22 cellular contexts compared by ENCODE assay signal in genomic region chr13:110478405-110479214, GRCh38.
DNase-seq lines count a peak whose midpoint lies in the region; ATAC-seq, FAIRE-seq and TF ChIP-seq lines count a peak whose summit lies in the region.
"Had no signal": no experiment of that assay in that cellular context is flagged by ENCODE, and none has a peak within 500 bp of the region (broad histone marks: within the 10 kb centered on the region; RNA-seq: fewer than 3 reads in every experiment).

No MANE protein-coding gene starts in this region.

- H2AK5ac ChIP-seq in H9 (ENCODE audit: insufficient read length, low read length) (no peak overlapping the region), mesenchymal stem cell (ENCODE audit: low read length, severe bottlenecking) (no peak overlapping the region)

- H3K4me1 Mint-ChIP-seq in H9 (peaks cover 6 to 7% of the 10 kb centered on the region in 2 experiments), astrocyte (ENCODE audit: low read depth, unreplicated experiment) (peaks cover 6% of the 10 kb centered on the region)
- peaks cover 14 to 43% of the 10 kb centered on the region in 2 donors for H3K4me1 Mint-ChIP-seq in stimulated activated naive B cell treated with anti-CD40 and anti-IgM and Interleukin-4, amounts not matched to agents 10 μg/mL and 1 μg/mL and 100 μg/mL, for 72 hours
- H3K4me1 Mint-ChIP-seq: activated naive CD4-positive, alpha-beta T cell treated with anti-CD3 and anti-CD28 coated beads, Interleukin-2, amount 50 U/mL, for 24 hours; CD4-positive, CD25-positive, alpha-beta regulatory T cell; central memory CD8-positive, alpha-beta T cell had no signal

- TF ChIP-seq POLR2A in spleen (IDR thresholded peaks at IDR 0.05): no peak

- H3K27me3 Mint-ChIP-seq in H9 (ENCODE audit: low read depth): no peaks in the 10 kb centered on the region
- no peaks in the 10 kb centered on the region for H3K27me3 Mint-ChIP-seq in astrocyte (ENCODE audit: low read depth, unreplicated experiment)
- peaks cover 27 to 36% of the 10 kb centered on the region in 2 donors for H3K27me3 Mint-ChIP-seq in stimulated activated naive B cell treated with anti-CD40 and anti-IgM and Interleukin-4, amounts not matched to agents 10 μg/mL and 1 μg/mL and 100 μg/mL, for 72 hours

- no peak overlapping the region for H3K18ac ChIP-seq in H9 (ENCODE audit: insufficient read length, low read depth, low read length)
- no peak overlapping the region for H3K18ac ChIP-seq in mesenchymal stem cell (ENCODE audit: low read depth in 1 of 2, low read length in 2 of 2)

- FAIRE-seq in astrocyte (lab: Jason Lieb, UNC) (no peak), frontal cortex (lab: Jason Lieb, UNC) (no peak)

- H3K4me2 ChIP-seq in H9 (ENCODE audit: insufficient read depth, insufficient read length, low read length) (no peak overlapping the region), astrocyte (ENCODE audit: low read length) (no peak overlapping the region), mesenchymal stem cell (ENCODE audit: low read length, poor library complexity, severe bottlenecking) (no peak overlapping the region)

- H3K23ac ChIP-seq in H9 (ENCODE audit: insufficient read length, low read depth, low read length) (no peak overlapping the region), mesenchymal stem cell (ENCODE audit: low read length in 2 of 2) (no peak overlapping the region)

- no peaks in the 10 kb centered on the region for H3K79me2 ChIP-seq in H9 (ENCODE audit: insufficient read depth, low read length)
- H3K79me2 ChIP-seq in astrocyte (ENCODE audit: insufficient read depth, low read length): no peaks in the 10 kb centered on the region

- H2BK120ac ChIP-seq in H9 (ENCODE audit: low read depth, low read length, poor library complexity, severe bottlenecking) (no peak overlapping the region), mesenchymal stem cell (ENCODE audit: low read depth, low read length) (no peak overlapping the region)

- ATAC-seq in stimulated activated naive B cell treated with anti-CD40 and anti-IgM and Interleukin-4, amounts not matched to agents 10 μg/mL and 1 μg/mL and 100 μg/mL, for 72 hours (replicated peaks): no peak
- ATAC-seq: PC-3 had no signal

- H3K36me3 ChIP-seq in astrocyte (ENCODE audit: insufficient read depth, low read length) (peaks cover 60% of the 10 kb centered on the region), mesenchymal stem cell (ENCODE audit: control insufficient read depth in 1 of 2, insufficient read depth in 2 of 2, low read depth in 1 of 2, low read length in 2 of 2) (peaks cover 57 to 87% of the 10 kb centered on the region in 2 experiments), spleen (peaks cover 0 to 83% (median 13%) of the 10 kb centered on the region in 6 donors)

- no peak overlapping the region for H3K9ac ChIP-seq in H9 (ENCODE audit: extremely low read depth, insufficient read length, low read length)
- H3K9ac ChIP-seq in astrocyte (ENCODE audit: low read length): no peak overlapping the region
- H3K9ac ChIP-seq in mesenchymal stem cell (ENCODE audit: low read length): no peak overlapping the region

- intact Hi-C loops in spleen (cut with DNase I; ENCODE audit: low total_unique reads): no loop called here

- DNase-seq in H9 (no peak), astrocyte (ENCODE audit: low read depth) (no peak), mesenchymal stem cell (no peak), frontal cortex (ENCODE audit: low spot score in 2 of 2) (no peak), NCI-H524 treated with DMSO at 0.1 percent for 48 hours (lab: John Stamatoyannopoulos, UW) (no peak), spleen (no peak), SHP77 treated with DMSO at 0.1 percent for 48 hours (lab: John Stamatoyannopoulos, UW) (no peak)
- DNase-seq in stimulated activated naive B cell treated with anti-CD40 and anti-IgM and Interleukin-4, amounts not matched to agents 10 μg/mL and 1 μg/mL and 100 μg/mL, for 72 hours: no peak
- DNase-seq: activated CD4-positive, alpha-beta T cell treated with anti-CD3 and anti-CD28 coated beads for 48 hours; anterior cingulate cortex; CD4-positive, CD25-positive, alpha-beta regulatory T cell; effector CD4-positive, alpha-beta T cell; GOT3; IMR-90; islet precursor cell; NCI-H1694 treated with DMSO at 0.1 percent for 48 hours; PC-3; stimulated activated CD4-positive, alpha-beta T cell treated with anti-CD3 and anti-CD28 coated beads, Interleukin-12 subunit alpha, Interleukin-12 subunit beta, amount 100 ng/mL, for 4 hours; stimulated activated CD4-positive, alpha-beta T cell treated with anti-CD3 and anti-CD28 coated beads, Interleukin-4, amount 100 ng/mL, for 4 hours had no signal

- WGBS in H9 (ENCODE audit: extremely low coverage, insufficient read length, low lambda C conversion rate): no CpG with 5 or more reads among the region's 16 CpGs
- WGBS in mesenchymal stem cell: 97% methylated on average over 15 of the region's 16 CpGs
- WGBS in spleen, 5 donors: 82 to 94% (median 87%) methylated on average over 10 to 16 of the region's 16 CpGs

- no peak overlapping the region for H3K4me3 ChIP-seq in astrocyte (ENCODE audit: insufficient read depth, low read depth, low read length)
- H3K4me3 ChIP-seq in mesenchymal stem cell (ENCODE audit: insufficient read depth in 1 of 2, low read depth in 1 of 2, low read length in 2 of 2): no peak overlapping the region
- H3K4me3 ChIP-seq in spleen: no peak overlapping the region

- H4K91ac ChIP-seq in H9 (ENCODE audit: insufficient read length, low read depth, low read length): peak overlapping the region; percentile 30
- no peak overlapping the region for H4K91ac ChIP-seq in mesenchymal stem cell (ENCODE audit: low read length)

- H3K4me3 Mint-ChIP-seq in H9 (no peak overlapping the region), astrocyte (ENCODE audit: unreplicated experiment) (no peak overlapping the region)
- no peak overlapping the region for H3K4me3 Mint-ChIP-seq in stimulated activated naive B cell treated with anti-CD40 and anti-IgM and Interleukin-4, amounts not matched to agents 10 μg/mL and 1 μg/mL and 100 μg/mL, for 72 hours
- H3K4me3 Mint-ChIP-seq: activated naive CD4-positive, alpha-beta T cell treated with anti-CD3 and anti-CD28 coated beads, Interleukin-2, amount 50 U/mL, for 24 hours; CD4-positive, CD25-positive, alpha-beta regulatory T cell; central memory CD8-positive, alpha-beta T cell had no signal

- H2BK5ac ChIP-seq in H9 (ENCODE audit: insufficient read length, low read length) (no peak overlapping the region), mesenchymal stem cell (ENCODE audit: low read depth, low read length, poor library complexity, severe bottlenecking) (no peak overlapping the region)

- H2AFZ ChIP-seq in H9 (ENCODE audit: low read length) (no peak overlapping the region), astrocyte (ENCODE audit: low read depth, low read length) (no peak overlapping the region), mesenchymal stem cell (ENCODE audit: low read depth, low read length) (no peak overlapping the region)

- H3K27me3 ChIP-seq in H9 (ENCODE audit: insufficient read depth, low read length) (no peaks in the 10 kb centered on the region), astrocyte (ENCODE audit: insufficient read depth, low read length) (no peaks in the 10 kb centered on the region), mesenchymal stem cell (ENCODE audit: control insufficient read depth in 1 of 2, insufficient read depth in 1 of 2, low read length in 2 of 2) (no peaks in the 10 kb centered on the region), spleen (replicated peaks in 1 of 7) (no peaks in the 10 kb centered on the region)

- H2BK20ac ChIP-seq in H9 (ENCODE audit: low read depth, low read length, poor library complexity, severe bottlenecking): no peak overlapping the region

- H3K4me1 ChIP-seq in H9 (ENCODE audit: insufficient read depth, low read length) (no peaks in the 10 kb centered on the region), astrocyte (ENCODE audit: insufficient read depth, low read length) (no peaks in the 10 kb centered on the region), mesenchymal stem cell (ENCODE audit: control insufficient read depth, insufficient read depth, low read depth, low read length) (peaks cover 9% of the 10 kb centered on the region), spleen (peaks cover 0 to 5% (median 2%) of the 10 kb centered on the region in 6 donors)

- H3K4ac ChIP-seq in H9 (ENCODE audit: low read depth, low read length) (no peak overlapping the region), mesenchymal stem cell (ENCODE audit: low read depth in 1 of 2, low read length in 2 of 2) (no peak overlapping the region)

- H3K36me3 Mint-ChIP-seq in H9 (ENCODE audit: insufficient read depth in 1 of 3, low read depth in 3 of 3) (peaks cover 20 to 50% (median 40%) of the 10 kb centered on the region in 3 experiments), astrocyte (ENCODE audit: low read depth, unreplicated experiment) (peaks cover 50% of the 10 kb centered on the region)
- peaks cover 0 to 2% of the 10 kb centered on the region in 2 donors for H3K36me3 Mint-ChIP-seq in stimulated activated naive B cell treated with anti-CD40 and anti-IgM and Interleukin-4, amounts not matched to agents 10 μg/mL and 1 μg/mL and 100 μg/mL, for 72 hours
- H3K36me3 Mint-ChIP-seq: activated naive CD4-positive, alpha-beta T cell treated with anti-CD3 and anti-CD28 coated beads, Interleukin-2, amount 50 U/mL, for 24 hours; CD4-positive, CD25-positive, alpha-beta regulatory T cell had no signal

- no peaks in the 10 kb centered on the region for H3K79me1 ChIP-seq in H9 (ENCODE audit: insufficient read depth, low read depth, low read length, poor library complexity, severe bottlenecking)
- H3K79me1 ChIP-seq in mesenchymal stem cell (replicated peaks; ENCODE audit: low read length, poor library complexity, severe bottlenecking): peaks cover 8% of the 10 kb centered on the region

- no peak overlapping the region for H3K56ac ChIP-seq in H9 (ENCODE audit: insufficient read length, low read depth, low read length)

- H4K20me1 ChIP-seq in H9 (ENCODE audit: control insufficient read depth, insufficient read depth, insufficient read length) (no peaks in the 10 kb centered on the region), astrocyte (ENCODE audit: insufficient read depth, low read length) (peaks cover 68% of the 10 kb centered on the region)

- H4K8ac ChIP-seq in H9 (replicated peaks; ENCODE audit: insufficient read length, low read depth, low read length) (no peak overlapping the region), mesenchymal stem cell (ENCODE audit: low read length) (peak overlapping the region; percentile 35)

- no peak overlapping the region for H4K5ac ChIP-seq in H9 (ENCODE audit: insufficient read length, low read depth, low read length)

- no peak overlapping the region for H3K27ac ChIP-seq in H9 (ENCODE audit: insufficient read length, low read depth, low read length)
- H3K27ac ChIP-seq in astrocyte (ENCODE audit: low read depth, low read length): no peak overlapping the region
- no peak overlapping the region for H3K27ac ChIP-seq in mesenchymal stem cell (ENCODE audit: low read length, poor library complexity, severe bottlenecking)
- peak overlapping the region in 1 of 8 donors; percentile 20 for H3K27ac ChIP-seq in spleen
- H3K27ac ChIP-seq: HL-60 had no signal

- no peak overlapping the region; the same call in 1 of the 2 replicates for H3K14ac ChIP-seq in H9 (ENCODE audit: insufficient read depth, low read length)
- H3K14ac ChIP-seq in mesenchymal stem cell (ENCODE audit: low read length in 2 of 2): peak overlapping the region in 1 of 2 experiments; percentile 39

- no peak overlapping the region for H3T11ph ChIP-seq in H9 (ENCODE audit: low read length)

- H2BK12ac ChIP-seq in H9 (ENCODE audit: insufficient read length, low read depth, low read length): no peak overlapping the region
- H2BK12ac ChIP-seq in mesenchymal stem cell (ENCODE audit: low read length in 2 of 2): no peak overlapping the region

- H2BK15ac ChIP-seq in H9 (ENCODE audit: low read depth, low read length) (no peak overlapping the region), mesenchymal stem cell (ENCODE audit: low read depth, poor library complexity, severe bottlenecking) (no peak overlapping the region)

- no peak for TF ChIP-seq CTCF in H9 (conservative IDR thresholded peaks at IDR 0.05)
- no peak for TF ChIP-seq CTCF in astrocyte (IDR thresholded peaks at IDR 0.05; ENCODE audit: insufficient read depth, low read depth, low read length)
- no peak for TF ChIP-seq CTCF in spleen (IDR thresholded peaks at IDR 0.05 in 8 of 11, conservative IDR thresholded peaks at IDR 0.05 in 3 of 11)

- no peaks in the 10 kb centered on the region for H3K23me2 ChIP-seq in H9 (ENCODE audit: insufficient read length, low read depth, low read length, poor library complexity, severe bottlenecking)

- H3K27ac Mint-ChIP-seq in H9 (peak overlapping the region; percentile 49 to 94 (median 82); a peak in 6 of 7 replicates), astrocyte (ENCODE audit: unreplicated experiment) (peak overlapping the region; percentile 62)
- H3K27ac Mint-ChIP-seq in stimulated activated naive B cell treated with anti-CD40 and anti-IgM and Interleukin-4, amounts not matched to agents 10 μg/mL and 1 μg/mL and 100 μg/mL, for 72 hours: peak overlapping the region; percentile 65
- H3K27ac Mint-ChIP-seq: activated naive CD4-positive, alpha-beta T cell treated with anti-CD3 and anti-CD28 coated beads, Interleukin-2, amount 50 U/mL, for 24 hours had no signal

- H3K9me3 Mint-ChIP-seq in H9 (no peaks in the 10 kb centered on the region), astrocyte (ENCODE audit: unreplicated experiment) (peaks cover 4% of the 10 kb centered on the region)
- peaks cover 0 to 2% of the 10 kb centered on the region in 2 donors for H3K9me3 Mint-ChIP-seq in stimulated activated naive B cell treated with anti-CD40 and anti-IgM and Interleukin-4, amounts not matched to agents 10 μg/mL and 1 μg/mL and 100 μg/mL, for 72 hours
- H3K9me3 Mint-ChIP-seq: activated naive CD4-positive, alpha-beta T cell treated with anti-CD3 and anti-CD28 coated beads, Interleukin-2, amount 50 U/mL, for 24 hours; CD4-positive, CD25-positive, alpha-beta regulatory T cell; central memory CD8-positive, alpha-beta T cell had no signal

- H3K9me3 ChIP-seq in H9 (ENCODE audit: control insufficient read depth, low read depth, low read length): no peaks in the 10 kb centered on the region
- H3K9me3 ChIP-seq in astrocyte (ENCODE audit: insufficient read depth, low read depth, low read length): no peaks in the 10 kb centered on the region
- no peaks in the 10 kb centered on the region for H3K9me3 ChIP-seq in mesenchymal stem cell (ENCODE audit: control insufficient read depth, low read length)
- no peaks in the 10 kb centered on the region for H3K9me3 ChIP-seq in spleen
